In the genomic region with DNA sequence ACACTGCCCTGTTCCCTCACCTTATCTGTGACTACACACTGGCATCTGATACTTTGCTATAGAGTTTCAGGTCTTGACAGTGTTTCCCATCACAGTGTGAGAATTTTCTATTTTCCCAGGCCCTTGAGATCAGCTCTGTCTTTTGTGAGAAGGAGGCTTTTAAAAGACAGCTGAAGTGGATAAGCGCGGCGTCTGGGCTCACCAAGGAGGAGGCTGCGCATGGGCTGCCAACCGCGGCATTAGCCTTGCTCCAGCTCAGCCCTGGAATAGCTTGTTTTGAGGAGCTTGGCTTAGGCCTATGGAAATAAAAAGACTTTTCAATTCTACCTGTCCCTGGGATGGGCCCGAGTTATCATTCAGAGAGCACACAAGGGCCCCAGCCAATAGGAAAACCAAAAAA, we compare ENCODE assay signal across 19 cellular contexts.
"Had no signal": no experiment of that assay in that cellular context is flagged by ENCODE, and none has a peak within 500 bp of the region (broad histone marks: within the 10 kb centered on the region; RNA-seq: fewer than 3 reads in every experiment).

No MANE protein-coding gene starts in this region.

- H3K27ac ChIP-seq: coronary artery, gastroesophageal sphincter, heart left ventricle, neutrophil, parathyroid adenoma, sigmoid colon, thoracic aorta, upper lobe of right lung had no signal

- H3K4me3 ChIP-seq: coronary artery, gastroesophageal sphincter, heart left ventricle, mucosa of descending colon, sigmoid colon, thoracic aorta, upper lobe of right lung had no signal

- DNase-seq: activated CD4-positive, alpha-beta T cell treated with anti-CD3 and anti-CD28 coated beads, Interleukin-2, amount 10 ng/mL, durations not matched to agents 7 days and 5 days; activated CD8-positive, alpha-beta T cell treated with anti-CD3 and anti-CD28 coated beads, Interleukin-2, amount 10 ng/mL, durations not matched to agents 7 days and 5 days; activated effector memory CD4-positive, alpha-beta T cell treated with Interleukin-2 at 50 U/mL for 16 hours; activated naive CD4-positive, alpha-beta T cell treated with anti-CD3 and anti-CD28 coated beads, Interleukin-2, amount 10 ng/mL, durations not matched to agents 7 days and 5 days; activated T-cell treated with anti-CD3 and anti-CD28 coated beads, Interleukin-2, amount 50 U/mL, for 4 hours; aorta; erythroblast; heart left ventricle; kidney; mucosa of descending colon; naive B cell; sigmoid colon; stimulated activated CD4-positive, alpha-beta T cell treated with anti-CD3 and anti-CD28 coated beads, Interleukin-4, amount 100 ng/mL, for 4 hours; upper lobe of right lung had no signal

- H3K4me1 ChIP-seq: gastroesophageal sphincter, heart left ventricle, parathyroid adenoma, sigmoid colon, upper lobe of right lung had no signal

- H3K27me3 ChIP-seq: gastroesophageal sphincter, heart left ventricle, neutrophil, sigmoid colon, upper lobe of right lung had no signal

- H3K9me3 ChIP-seq: gastroesophageal sphincter, heart left ventricle, neutrophil, sigmoid colon, thoracic aorta, upper lobe of right lung had no signal

- H3K36me3 ChIP-seq: gastroesophageal sphincter, heart left ventricle, neutrophil, sigmoid colon, thoracic aorta, upper lobe of right lung had no signal
